Comparison of ENCODE assay signal across 35 cellular contexts in genomic region chr17:70510288-70510687, GRCh38.
"Had no signal": no experiment of that assay in that cellular context is flagged by ENCODE, and none has a peak within 500 bp of the region (broad histone marks: within the 10 kb centered on the region; RNA-seq: fewer than 3 reads in every experiment).

No MANE protein-coding gene starts in this region.

- H3K27me3 ChIP-seq: MG63 had no signal

- H3K36me3 ChIP-seq: MG63 had no signal

- DNase-seq: Karpas-422, Kasumi-1, MG63, MM.1S, MV-4-11, NCI-H1048, NCI-H1092, NCI-H1092 treated with DMSO at 0.1 percent for 48 hours, NCI-H1105, NCI-H1105 treated with DMSO at 0.1 percent for 48 hours, NCI-H1417 treated with DMSO at 0.1 percent for 48 hours, NCI-H1436, NCI-H1436 treated with DMSO at 0.1 percent for 48 hours, NCI-H146, NCI-H1694, NCI-H1694 treated with DMSO at 0.1 percent for 48 hours, NCI-H187, NCI-H187 treated with DMSO at 0.1 percent for 48 hours, NCI-H1930, NCI-H2029, NCI-H2029 treated with DMSO at 0.1 percent for 48 hours, NCI-H2081, NCI-H2081 treated with DMSO at 0.1 percent for 48 hours, NCI-H2107, NCI-H2171, NCI-H2227 treated with DMSO at 0.1 percent for 48 hours, NCI-H226, NCI-H345, NCI-H446, NCI-H446 treated with DMSO at 0.1 percent for 48 hours, NCI-H510A, NCI-H510A treated with DMSO at 0.1 percent for 48 hours, NCI-H524, NCI-H524 treated with DMSO at 0.1 percent for 48 hours, NCI-H526 had no signal

- H3K4me3 ChIP-seq: MG63 had no signal

- H3K9me3 ChIP-seq: MG63 had no signal
